ENCODE assay signal across 26 cellular contexts in the genomic region with DNA sequence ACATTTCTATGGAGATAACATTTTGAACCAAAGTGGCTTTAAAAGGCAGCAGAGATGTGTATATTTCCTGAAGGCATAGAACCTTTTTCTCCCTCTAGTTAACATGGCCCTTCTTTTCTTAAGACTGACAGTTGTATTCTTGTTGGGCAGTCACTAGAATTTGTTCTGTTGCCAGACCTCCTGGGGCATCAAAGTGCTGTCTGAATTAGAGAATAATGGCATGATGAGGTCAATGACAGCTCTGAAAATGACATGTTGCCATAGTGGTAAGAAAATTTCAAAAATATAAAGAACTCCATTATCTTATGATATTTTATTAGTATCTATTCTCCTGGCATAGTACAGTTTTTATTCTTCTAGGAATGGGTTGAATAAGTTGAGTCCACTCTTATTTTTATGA.
"Had no signal": no experiment of that assay in that cellular context is flagged by ENCODE, and none has a peak within 500 bp of the region (broad histone marks: within the 10 kb centered on the region; RNA-seq: fewer than 3 reads in every experiment).

No MANE protein-coding gene starts in this region.

- ATAC-seq: natural killer cell treated with Interleukin-12 subunit alpha and Interleukin-12 subunit beta and Interleukin-15 and Interleukin-18, amount 100 ng/mL, for 72 hours; psoas muscle; right cardiac atrium; right lobe of liver; stimulated activated effector memory CD8-positive, alpha-beta T cell treated with anti-CD3 and anti-CD28 coated beads, Interleukin-12 subunit alpha, Interleukin-12 subunit beta, amount 100 ng/mL, for 72 hours; stimulated activated naive B cell treated with anti-CD40 and anti-IgM and Interleukin-4, amounts not matched to agents 10 μg/mL and 1 μg/mL and 100 μg/mL, for 72 hours had no signal

- H2AFZ ChIP-seq: neural progenitor cell, parathyroid adenoma had no signal

- H3K79me2 ChIP-seq: parathyroid adenoma had no signal

- H3K36me3 ChIP-seq: neural progenitor cell, ovary, right lobe of liver, sigmoid colon, stomach, thoracic aorta, thyroid gland, tibial nerve, upper lobe of left lung, vagina had no signal

- H3K27me3 ChIP-seq: neural progenitor cell, ovary, right lobe of liver, sigmoid colon, stomach, thyroid gland, tibial nerve, upper lobe of left lung, vagina had no signal

- H3K9me3 ChIP-seq: ovary, psoas muscle, right lobe of liver, sigmoid colon, stomach, thoracic aorta, thyroid gland, tibial nerve, upper lobe of left lung, vagina had no signal

- H3K4me3 ChIP-seq: neural progenitor cell, ovary, psoas muscle, right lobe of liver, sigmoid colon, stomach, thoracic aorta, thyroid gland, tibial nerve, upper lobe of left lung, vagina had no signal

- H3K27ac ChIP-seq: neural progenitor cell, ovary, parathyroid adenoma, psoas muscle, right lobe of liver, sigmoid colon, stomach, thoracic aorta, thyroid gland, tibial nerve, upper lobe of left lung, vagina had no signal

- DNase-seq: nephron progenitor cell; occipital lobe; ovary; posterior cingulate gyrus; psoas muscle; right cardiac atrium; right lobe of liver; sigmoid colon; small intestine; stimulated activated CD4-positive, alpha-beta T cell treated with anti-CD3 and anti-CD28 coated beads, Interleukin-15, amount 100 ng/mL, for 24 hours; stimulated activated CD4-positive, alpha-beta T cell treated with anti-CD3 and anti-CD28 coated beads, Interleukin-2, amount 100 ng/mL, for 24 hours; stimulated activated CD4-positive, alpha-beta T cell treated with anti-CD3 and anti-CD28 coated beads, Interleukin-2, amount 100 ng/mL, for 48 hours; stimulated activated CD4-positive, alpha-beta T cell treated with anti-CD3 and anti-CD28 coated beads, Interleukin-4, amount 100 ng/mL, for 24 hours; stimulated activated naive B cell treated with anti-CD40 and anti-IgM and Interleukin-4, amounts not matched to agents 10 μg/mL and 1 μg/mL and 100 μg/mL, for 72 hours; stimulated activated naive CD4-positive, alpha-beta T cell treated with Interleukin-2 at 50 U/mL for 16 hours; stomach; thyroid gland; trophoblast cell; upper lobe of left lung had no signal

- H3K9ac ChIP-seq: neural progenitor cell, parathyroid adenoma had no signal

- H3K4me2 ChIP-seq: neural progenitor cell had no signal
